In genomic region chr1:235415008-235415904, GRCh38 we compare ENCODE assay signal across 8 cellular contexts. TPM values are rescaled to one million over a fixed set of nuclear protein-coding genes. Genes with fewer than 3 reads are reported as not detected.
DNase-seq lines count a peak whose midpoint lies in the region; ATAC-seq and TF ChIP-seq lines count a peak whose summit lies in the region.

No MANE protein-coding gene starts in this region.

- POLR2A ChIA-PET in GM10248 (lab: Yijun Ruan, JAX): no interaction called here

- peak; percentile 76 for ATAC-seq in HG02852 (IDR thresholded peaks at IDR 0.05; ENCODE audit: unreplicated experiment)
- ATAC-seq in left lung: peak; percentile 94

- H3K4me3 ChIP-seq in left lung: no peak overlapping the region

- DNase-seq in GM10248 (ENCODE audit: extremely low spot score) (peak; percentile 73), NCI-H446 treated with DMSO at 0.1 percent for 48 hours (lab: John Stamatoyannopoulos, UW) (peak; percentile 58), chondrocyte (ENCODE audit: low spot score) (no peak), left lung (peak in 1 of 2 donors; percentile 63), DMS153 treated with DMSO at 0.1 percent for 48 hours (lab: John Stamatoyannopoulos, UW; ENCODE audit: unreplicated experiment) (no peak)
- DNase-seq in activated CD4-positive, alpha-beta T cell treated with anti-CD3 and anti-CD28 coated beads for 1 hour: peak; percentile 37
- peak; percentile 19 to 27 (median 26) for DNase-seq in stimulated activated CD4-positive, alpha-beta T cell treated with anti-CD3 and anti-CD28 coated beads, TNF-alpha, amount 100 ng/mL, for 1 hour (ENCODE audit: low read depth in 3 of 3, low spot score in 1 of 3)

- CTCF ChIA-PET in GM10248 (lab: Yijun Ruan, JAX): interaction anchor here (0.6 to 3.7 kb wide), 48 partner anchors 8 to 999 kb away, joined by 3 to 54 read pairs (median 4); partner anchors contain the start of gene B3GALNT2

- no peak overlapping the region for H3K27ac ChIP-seq in left lung

- no peaks in the 10 kb centered on the region for H3K27me3 ChIP-seq in left lung

- no peak overlapping the region for H3K4me3 Mint-ChIP-seq in chondrocyte (ENCODE audit: unreplicated experiment)

- no peaks in the 10 kb centered on the region for H3K9me3 ChIP-seq in left lung

- H3K27ac Mint-ChIP-seq in chondrocyte (ENCODE audit: unreplicated experiment): no peak overlapping the region

- peaks cover 0 to 20% of the 10 kb centered on the region in 2 donors for H3K36me3 ChIP-seq in left lung

- peak; percentile 65 for TF ChIP-seq CTCF in GM10248 (IDR thresholded peaks at IDR 0.05; ENCODE audit: control extremely low read depth, extremely low read depth, low read depth, missing control alignments)
- TF ChIP-seq CTCF in chondrocyte (IDR thresholded peaks at IDR 0.05): peak; percentile 89
- TF ChIP-seq CTCF in left lung (IDR thresholded peaks at IDR 0.05): peak; percentile 70 to 84

- peaks cover 7% of the 10 kb centered on the region for H3K4me1 Mint-ChIP-seq in chondrocyte (ENCODE audit: low read depth)

- H3K27me3 Mint-ChIP-seq in chondrocyte (ENCODE audit: low read depth): no peaks in the 10 kb centered on the region

- peaks cover 2% of the 10 kb centered on the region for H3K36me3 Mint-ChIP-seq in chondrocyte (ENCODE audit: low read depth)

- intact Hi-C loops in left lung (cut with DNase I): loop anchor here in 1 of 2 donors (10.0 kb wide), 2 partner anchors 160 to 320 kb away; no protein-coding TSS in a partner anchor

- no peaks in the 10 kb centered on the region for H3K4me1 ChIP-seq in left lung

- H3K9me3 Mint-ChIP-seq in chondrocyte (ENCODE audit: low read depth): no peaks in the 10 kb centered on the region

RNA-seq across cellular contexts. Expression of gene TBCE, which starts 48.0 kb away (rescaled TPM):
- total RNA-seq in chondrocyte: 16.6 to 23.3 TPM (median 23.2 TPM) in 3 replicates
- total RNA-seq in left lung: 10 to 100 TPM; 19.6 to 26.8 TPM

Comparison
In these comparisons a context has a peak if more than half of its experiments do, and no peak if none do; other contexts are left out.
1. DNase-seq: peak in GM10248 (single experiment), NCI-H446 treated with DMSO at 0.1 percent for 48 hours (single experiment), activated CD4-positive, alpha-beta T cell treated with anti-CD3 and anti-CD28 coated beads for 1 hour (single experiment) and stimulated activated CD4-positive, alpha-beta T cell treated with anti-CD3 and anti-CD28 coated beads, TNF-alpha, amount 100 ng/mL, for 1 hour (3 of 3); none in chondrocyte (single experiment) and DMS153 treated with DMSO at 0.1 percent for 48 hours (single experiment).
2. Peak in every context shown above with its lines, with median percentiles within 50 percentile points of each other: CTCF ChIP-seq.